12 cellular contexts compared by ENCODE assay signal in the genomic region with DNA sequence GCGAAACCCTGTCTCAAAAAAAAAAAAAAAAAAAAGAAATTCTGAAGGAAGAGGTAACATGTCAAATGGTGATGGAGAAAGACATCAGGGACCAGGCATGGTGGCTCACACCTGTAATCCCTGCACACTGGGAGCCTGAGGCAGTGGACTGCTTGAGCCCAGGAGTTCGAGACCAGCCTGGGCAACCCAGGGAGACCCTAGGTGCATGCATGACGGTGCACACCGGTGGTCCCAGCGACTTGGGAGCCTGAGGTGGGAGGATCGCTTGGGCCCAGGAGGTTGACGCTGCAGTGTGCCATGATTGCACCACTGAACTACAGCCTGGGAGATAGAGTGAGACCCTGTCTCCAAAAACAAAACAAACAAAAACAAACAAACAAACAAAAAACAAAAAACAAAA. TPM values are rescaled to one million over a fixed set of nuclear protein-coding genes. Genes with fewer than 3 reads are reported as not detected.
DNase-seq lines count a peak whose midpoint lies in the region; ATAC-seq, FAIRE-seq and TF ChIP-seq lines count a peak whose summit lies in the region.
"Had no signal": no experiment of that assay in that cellular context is flagged by ENCODE, and none has a peak within 500 bp of the region (broad histone marks: within the 10 kb centered on the region; RNA-seq: fewer than 3 reads in every experiment).

No MANE protein-coding gene starts in this region.

- H3K9ac ChIP-seq in skeletal muscle satellite cell (ENCODE audit: low read depth, low read length), result peak overlapping the region; percentile 97

- H3K4me1 ChIP-seq in SJCRH30, result peaks cover 7% of the 10 kb centered on the region; the same call in 1 of the 2 replicates
- H3K4me1 ChIP-seq in skeletal muscle satellite cell (ENCODE audit: control insufficient read depth, insufficient read depth, low read length), result peaks cover 16% of the 10 kb centered on the region

- peaks cover 42% of the 10 kb centered on the region for H3K36me3 Mint-ChIP-seq in activated T-cell treated with anti-CD3 and anti-CD28 coated beads, Interleukin-2, amount 50 U/mL, for 24 hours (ENCODE audit: low read depth)

- H3K9me3 ChIP-seq in SJCRH30 (replicated peaks) (no peaks in the 10 kb centered on the region), skeletal muscle satellite cell (replicated peaks; ENCODE audit: low read length) (no peaks in the 10 kb centered on the region)
- H3K9me3 ChIP-seq: vagina had no signal

- no peak overlapping the region for H3K27ac ChIP-seq in SJCRH30
- H3K27ac ChIP-seq: vagina had no signal

- TF ChIP-seq CTCF in foreskin fibroblast (IDR thresholded peaks at IDR 0.05; ENCODE audit: low read depth, low read length), result no peak

- H3K4me1 Mint-ChIP-seq in activated T-cell treated with anti-CD3 and anti-CD28 coated beads, Interleukin-2, amount 50 U/mL, for 24 hours (ENCODE audit: low read depth), result peaks cover 62% of the 10 kb centered on the region

- H3K4me3 ChIP-seq in SJCRH30 (peak overlapping the region; percentile 91; the same call in 1 of the 2 replicates), foreskin fibroblast (ENCODE audit: low read depth in 1 of 2, low read length in 2 of 2) (peak overlapping the region; percentile 54 to 94), skeletal muscle satellite cell (ENCODE audit: low read length) (peak overlapping the region; percentile 82)

- H3K27ac Mint-ChIP-seq in activated T-cell treated with anti-CD3 and anti-CD28 coated beads, Interleukin-2, amount 50 U/mL, for 24 hours, result no peak overlapping the region

- FAIRE-seq in GM12892 (lab: Jason Lieb, UNC), result no peak
- FAIRE-seq: bronchial epithelial cell had no signal

- peak overlapping the region; percentile 82 for H3K4me3 Mint-ChIP-seq in activated T-cell treated with anti-CD3 and anti-CD28 coated beads, Interleukin-2, amount 50 U/mL, for 24 hours

- H3K27me3 ChIP-seq in SJCRH30 (no peaks in the 10 kb centered on the region), skeletal muscle satellite cell (ENCODE audit: control insufficient read depth, insufficient read depth, low read length) (no peaks in the 10 kb centered on the region)
- H3K27me3 ChIP-seq: vagina had no signal

- no peak for TF ChIP-seq POLR2A in GM12892 (IDR thresholded peaks at IDR 0.05; ENCODE audit: low read depth, low read length)

- no peaks in the 10 kb centered on the region for H3K9me3 Mint-ChIP-seq in activated T-cell treated with anti-CD3 and anti-CD28 coated beads, Interleukin-2, amount 50 U/mL, for 24 hours

- H3K4me2 ChIP-seq in skeletal muscle satellite cell (ENCODE audit: low read length), result peak overlapping the region; percentile 92

- no peak for ATAC-seq in GM21717 (IDR thresholded peaks at IDR 0.05; ENCODE audit: unreplicated experiment)

- peaks cover 9% of the 10 kb centered on the region for H3K36me3 ChIP-seq in SJCRH30
- H3K36me3 ChIP-seq in skeletal muscle satellite cell (ENCODE audit: insufficient read depth, low read length), result peaks cover 13% of the 10 kb centered on the region
- H3K36me3 ChIP-seq: vagina had no signal

- no peaks in the 10 kb centered on the region for H3K27me3 Mint-ChIP-seq in activated T-cell treated with anti-CD3 and anti-CD28 coated beads, Interleukin-2, amount 50 U/mL, for 24 hours

- no peak for DNase-seq in activated T-cell treated with anti-CD3 and anti-CD28 coated beads, Interleukin-2, amount 50 U/mL, for 24 hours
- DNase-seq in activated T-cell treated with anti-CD3 and anti-CD28 coated beads for 4 hours, result no peak
- DNase-seq in SJCRH30, result no peak
- no peak for DNase-seq in foreskin fibroblast
- no peak for DNase-seq in GM12892 (ENCODE audit: insufficient read length)
- DNase-seq in activated CD8-positive, alpha-beta memory T cell treated with anti-CD3 and anti-CD28 coated beads, Interleukin-2, amount 50 U/mL, for 4 hours, result no peak
- DNase-seq: activated CD4-positive, CD25-positive, alpha-beta regulatory T cell had no signal

RNA-seq across cellular contexts. Expression of gene ISCA1, which starts 1.8 kb away (rescaled TPM):
- 93.1 and 100.0 TPM in 2 replicates for total RNA-seq in SJCRH30 (2014; rRNA removed; shearing (Covaris generic))
- total RNA-seq in skeletal muscle satellite cell (2012; rRNA removed), result 33.7 and 40.6 TPM in 2 replicates
- polyA plus RNA-seq in GM12892 (2012; ENCODE audit: missing spikeins), result 24.7 TPM

RNA-seq across cellular contexts. Expression of gene C9orf153, which starts 21.1 kb away (rescaled TPM):
- 0.43 and 0.55 TPM in 2 replicates for total RNA-seq in SJCRH30 (2014; rRNA removed; shearing (Covaris generic))
- total RNA-seq in skeletal muscle satellite cell (2012; rRNA removed), result under 0.01 and 0.22 TPM in 2 replicates
- 0.38 TPM for polyA plus RNA-seq in GM12892 (2012; ENCODE audit: missing spikeins)
- total RNA-seq: glomerular endothelial cell, vagina had no signal
